Comparison of ENCODE assay signal across 9 cellular contexts in genomic region chr19:50679177-50680125, GRCh38. TPM values are rescaled to one million over a fixed set of nuclear protein-coding genes. Genes with fewer than 3 reads are reported as not detected.
DNase-seq lines count a peak whose midpoint lies in the region; ATAC-seq, FAIRE-seq and TF ChIP-seq lines count a peak whose summit lies in the region.
"Had no signal": no experiment of that assay in that cellular context is flagged by ENCODE, and none has a peak within 500 bp of the region (broad histone marks: within the 10 kb centered on the region; RNA-seq: fewer than 3 reads in every experiment).

No MANE protein-coding gene starts in this region.

- no peak overlapping the region for H3K27ac ChIP-seq in endothelial cell of umbilical vein (ENCODE audit: insufficient read depth, low read depth, low read length)

- POLR2A ChIA-PET in endothelial cell of umbilical vein (lab: Charles Lee) = no interaction called here

- no peaks in the 10 kb centered on the region for H4K20me1 ChIP-seq in endothelial cell of umbilical vein (replicated peaks; ENCODE audit: control insufficient read depth, extremely low read depth, insufficient read depth, low read length)

- no TSS peak for BruUV-seq in endothelial cell of umbilical vein (replicated peaks; lab: Mats Ljungman, UMichigan)

- no peaks in the 10 kb centered on the region for H3K9me3 ChIP-seq in endothelial cell of umbilical vein (replicated peaks; ENCODE audit: control insufficient read depth, insufficient read depth, low read length)

- no peak overlapping the region for H3K4me2 ChIP-seq in endothelial cell of umbilical vein (ENCODE audit: insufficient read depth, low read length)

- peak; percentile 76 for DNase-seq in GDM1 (lab: John Stamatoyannopoulos, UW)
- peak; percentile 71 to 75 for DNase-seq in NOMO-1 (lab: John Stamatoyannopoulos, UW; ENCODE audit: unreplicated experiment in 2 of 2)
- peak; percentile 52 to 74 (median 71) for DNase-seq in activated CD8-positive, alpha-beta memory T cell treated with anti-CD3 and anti-CD28 coated beads for 48 hours (ENCODE audit: low read depth in 2 of 3, low spot score in 2 of 3)
- DNase-seq in endothelial cell of umbilical vein (ENCODE audit: low read depth, low spot score) = peak; percentile 84
- DNase-seq in myocyte (ENCODE audit: low read depth) = peak; percentile 60
- DNase-seq in stimulated activated CD8-positive, alpha-beta memory T cell treated with anti-CD3 and anti-CD28 coated beads, Interleukin-7, amount 100 ng/mL, for 4 hours (ENCODE audit: low read depth in 2 of 2) = peak; percentile 52 to 61
- no peak for DNase-seq in NCI-H2107 treated with DMSO at 0.1 percent for 48 hours (lab: John Stamatoyannopoulos, UW; ENCODE audit: unreplicated experiment)

- peak; percentile 89 for FAIRE-seq in endothelial cell of umbilical vein (lab: Jason Lieb, UNC)

- H3K4me3 ChIP-seq in endothelial cell of umbilical vein (replicated peaks in 1 of 3; ENCODE audit: insufficient read depth in 1 of 3, low read depth in 1 of 3, low read length in 3 of 3) = no peak overlapping the region

- intact Hi-C loops in endothelial cell of umbilical vein (cut with micrococcal nuclease) = loop anchor here (2.0 kb wide), 1 partner anchor 45 kb away; no protein-coding TSS in a partner anchor

- no peaks in the 10 kb centered on the region for H3K79me2 ChIP-seq in endothelial cell of umbilical vein (ENCODE audit: control insufficient read depth, insufficient read depth, low read length)

- no peaks in the 10 kb centered on the region for H3K36me3 ChIP-seq in endothelial cell of umbilical vein (ENCODE audit: control insufficient read depth in 2 of 2, extremely low read depth in 1 of 2, insufficient read depth in 2 of 2, low read length in 2 of 2)

- no peaks in the 10 kb centered on the region for H3K4me1 ChIP-seq in endothelial cell of umbilical vein (ENCODE audit: control insufficient read depth, extremely low read depth, insufficient read depth, low read length)

- dilution Hi-C loops in endothelial cell of umbilical vein (cut with MboI; ENCODE audit: extremely low pct_ligation_motif_present, low sequenced_read_pairs) = no loop called here

- no peak for TF ChIP-seq POLR2A in endothelial cell of umbilical vein (IDR thresholded peaks at IDR 0.05; ENCODE audit: low read depth, low read length)

- peak; percentile 84 for ATAC-seq in HG02759 (IDR thresholded peaks at IDR 0.05; ENCODE audit: unreplicated experiment)

- no peaks in the 10 kb centered on the region for H3K27me3 ChIP-seq in endothelial cell of umbilical vein (ENCODE audit: control insufficient read depth in 2 of 2, insufficient read depth in 2 of 2, low read length in 2 of 2)

- H3K9me1 ChIP-seq in endothelial cell of umbilical vein (replicated peaks; ENCODE audit: control insufficient read depth, extremely low read depth, insufficient read depth, low read length) = no peaks in the 10 kb centered on the region

- TF ChIP-seq CTCF in endothelial cell of umbilical vein (IDR thresholded peaks at IDR 0.05; ENCODE audit: extremely low read depth in 1 of 2, insufficient read depth in 1 of 2, low read depth in 1 of 2, low read length in 2 of 2) = no peak

- no peak overlapping the region for H2AFZ ChIP-seq in endothelial cell of umbilical vein (ENCODE audit: low read depth, low read length)

- CTCF ChIA-PET in endothelial cell of umbilical vein (lab: Charles Lee) = no interaction called here

- no peak overlapping the region for H3K9ac ChIP-seq in endothelial cell of umbilical vein (replicated peaks; ENCODE audit: extremely low read depth, insufficient read depth, low read length)

TF ChIP-seq in endothelial cell of umbilical vein, 7 proteins besides CTCF, POLR2A, EP300 and RAD21:
- TF ChIP-seq GATA2 (IDR thresholded peaks at IDR 0.05; ENCODE audit: insufficient read depth, insufficient read length, low read depth, low read length) (no peak), EZH2 (IDR thresholded peaks at IDR 0.05; ENCODE audit: borderline replicate concordance, low read depth, low read length, severe bottlenecking) (no peak), MYC (IDR thresholded peaks at IDR 0.05; ENCODE audit: low read depth, low read length) (no peak), FOS (IDR thresholded peaks at IDR 0.05; ENCODE audit: borderline replicate concordance, insufficient read depth, low read length) (no peak), MAX (IDR thresholded peaks at IDR 0.05; ENCODE audit: insufficient read depth, insufficient read length) (peak; percentile 11), JUN (IDR thresholded peaks at IDR 0.05; ENCODE audit: borderline replicate concordance, insufficient read depth, insufficient read length, low read depth) (peak; percentile 40), POLR2AphosphoS5 (IDR thresholded peaks at IDR 0.05; ENCODE audit: insufficient read depth, low read depth, low read length) (no peak)
TF ChIP-seq in endothelial cell of umbilical vein: peak in this region for 2.

RNA-seq across cellular contexts. Expression of gene C19orf81, which starts 30.2 kb away (rescaled TPM):
- total RNA-seq in endothelial cell of umbilical vein = 1.1 and 2.5 TPM in 2 replicates
- polyA plus RNA-seq in endothelial cell of umbilical vein = 0.79 and 2.1 TPM in 2 replicates
- polyA plus RNA-seq in endothelial cell of umbilical vein (2011; cell fraction: cytosol; rRNA removed) = 0.25 and 0.69 TPM in 2 replicates
- polyA plus RNA-seq in endothelial cell of umbilical vein (2011; cell fraction: nucleus; rRNA removed) = not detected in 2 replicates
- polyA plus RNA-seq in endothelial cell of umbilical vein (2012) = 1.3 and 3.0 TPM in 2 replicates
- polyA minus RNA-seq in endothelial cell of umbilical vein = 0.57 TPM in 1 of 2 replicates, not detected in the other
- polyA minus RNA-seq in endothelial cell of umbilical vein (2011; cell fraction: cytosol; rRNA and poly(A)+ RNA removed) = not detected
- polyA minus RNA-seq in endothelial cell of umbilical vein (2011; cell fraction: nucleus; rRNA and poly(A)+ RNA removed) = not detected in 2 replicates
- total RNA-seq in myocyte = not detected in 2 replicates
- not detected for polyA plus RNA-seq in myocyte (2012)

RNA-seq across cellular contexts. Expression of gene SYT3, which starts 39.8 kb away (rescaled TPM):
- 0.53 TPM in 1 of 2 replicates, not detected in the other for total RNA-seq in endothelial cell of umbilical vein
- polyA plus RNA-seq in endothelial cell of umbilical vein = 0.11 TPM in 1 of 2 replicates, not detected in the other
- polyA plus RNA-seq in endothelial cell of umbilical vein (2011; cell fraction: cytosol; rRNA removed) = 0.03 and 0.04 TPM in 2 replicates
- polyA plus RNA-seq in endothelial cell of umbilical vein (2011; cell fraction: nucleus; rRNA removed) = 0.10 and 0.13 TPM in 2 replicates
- 0.63 and 1.8 TPM in 2 replicates for polyA plus RNA-seq in endothelial cell of umbilical vein (2012)
- polyA minus RNA-seq in endothelial cell of umbilical vein = 0.19 and 0.36 TPM in 2 replicates
- polyA minus RNA-seq in endothelial cell of umbilical vein (2011; cell fraction: cytosol; rRNA and poly(A)+ RNA removed) = not detected
- not detected in 2 replicates for polyA minus RNA-seq in endothelial cell of umbilical vein (2011; cell fraction: nucleus; rRNA and poly(A)+ RNA removed)
- total RNA-seq in myocyte = not detected in 2 replicates
- polyA plus RNA-seq in myocyte (2012) = 0.05 TPM

RNA-seq across cellular contexts. Expression of gene SHANK1, which starts 40.2 kb away (rescaled TPM):
- total RNA-seq in endothelial cell of umbilical vein = 1.2 and 1.9 TPM in 2 replicates
- polyA plus RNA-seq in endothelial cell of umbilical vein = 0.60 and 0.66 TPM in 2 replicates
- 0.27 and 0.38 TPM in 2 replicates for polyA plus RNA-seq in endothelial cell of umbilical vein (2011; cell fraction: cytosol; rRNA removed)
- 3.5 and 4.2 TPM in 2 replicates for polyA plus RNA-seq in endothelial cell of umbilical vein (2011; cell fraction: nucleus; rRNA removed)
- 2.0 and 2.5 TPM in 2 replicates for polyA plus RNA-seq in endothelial cell of umbilical vein (2012)
- polyA minus RNA-seq in endothelial cell of umbilical vein = 0.25 and 4.7 TPM in 2 replicates
- polyA minus RNA-seq in endothelial cell of umbilical vein (2011; cell fraction: cytosol; rRNA and poly(A)+ RNA removed) = not detected
- 1.4 and 1.7 TPM in 2 replicates for polyA minus RNA-seq in endothelial cell of umbilical vein (2011; cell fraction: nucleus; rRNA and poly(A)+ RNA removed)
- 32.3 and 38.1 TPM in 2 replicates for total RNA-seq in myocyte
- polyA plus RNA-seq in myocyte (2012) = 9.5 TPM
- total RNA-seq: activated CD8-positive, alpha-beta memory T cell treated with anti-CD3 and anti-CD28 coated beads for 36 hours had no signal

RNA-seq across cellular contexts. Expression of gene CLEC11A, which starts 43.7 kb away (rescaled TPM):
- total RNA-seq in endothelial cell of umbilical vein (10.4 and 13.3 TPM in 2 replicates), myocyte (35.5 and 39.1 TPM in 2 replicates)
- 30.1 and 37.2 TPM in 2 replicates for polyA plus RNA-seq in endothelial cell of umbilical vein
- polyA plus RNA-seq in endothelial cell of umbilical vein (2011; cell fraction: cytosol; rRNA removed) = 11.2 and 17.3 TPM in 2 replicates
- 15.5 and 18.9 TPM in 2 replicates for polyA plus RNA-seq in endothelial cell of umbilical vein (2011; cell fraction: nucleus; rRNA removed)
- polyA plus RNA-seq in endothelial cell of umbilical vein (2012) = 26.1 and 56.4 TPM in 2 replicates
- 2.1 and 2.9 TPM in 2 replicates for polyA minus RNA-seq in endothelial cell of umbilical vein
- polyA minus RNA-seq in endothelial cell of umbilical vein (2011; cell fraction: cytosol; rRNA and poly(A)+ RNA removed) = not detected
- 2.5 and 3.4 TPM in 2 replicates for polyA minus RNA-seq in endothelial cell of umbilical vein (2011; cell fraction: nucleus; rRNA and poly(A)+ RNA removed)
- polyA plus RNA-seq in myocyte (2012) = 29.8 TPM

Comparison
In these comparisons a context has a peak if more than half of its experiments do, and no peak if none do; other contexts are left out.
1. RNA of gene SHANK1, which starts 40.2 kb away (total RNA-seq): 32.3 to 38.1 TPM in myocyte; 1.2 to 1.9 TPM in endothelial cell of umbilical vein; every median in the first group is over 10 times any median in the second.